Comparison of ENCODE assay signal across 8 cellular contexts in genomic region chrX:78140206-78140605, GRCh38. TPM values are rescaled to one million over a fixed set of nuclear protein-coding genes. Genes with fewer than 3 reads are reported as not detected.
DNase-seq lines count a peak whose midpoint lies in the region; ATAC-seq and TF ChIP-seq lines count a peak whose summit lies in the region.
"Had no signal": no experiment of that assay in that cellular context is flagged by ENCODE, and none has a peak within 500 bp of the region (broad histone marks: within the 10 kb centered on the region; RNA-seq: fewer than 3 reads in every experiment).

No MANE protein-coding gene starts in this region.

- H3K4me1 Mint-ChIP-seq in Caco-2 (ENCODE audit: low read depth, unreplicated experiment) (no peaks in the 10 kb centered on the region), neural progenitor cell (no peaks in the 10 kb centered on the region)
- peaks cover 9% of the 10 kb centered on the region for H3K4me1 Mint-ChIP-seq in activated naive CD8-positive, alpha-beta T cell treated with anti-CD3 and anti-CD28 coated beads, Interleukin-2, amount 50 U/mL, for 24 hours

- DNase-seq in Caco-2 (no peak), neural progenitor cell (ENCODE audit: low spot score) (no peak), uterus (no peak)
- DNase-seq in activated naive CD8-positive, alpha-beta T cell treated with anti-CD3 and anti-CD28 coated beads, Interleukin-2, amount 50 U/mL, for 24 hours = no peak

- H3F3A ChIP-seq in neural progenitor cell (ENCODE audit: low read depth) = no peaks in the 10 kb centered on the region

- no peak overlapping the region for H2AFZ ChIP-seq in neural progenitor cell (replicated peaks)

- H3K9me3 ChIP-seq in Caco-2 (no peaks in the 10 kb centered on the region), KOPT-K1 (ENCODE audit: insufficient read depth, low read length, poor library complexity, severe bottlenecking) (no peaks in the 10 kb centered on the region), neural progenitor cell (ENCODE audit: low read depth) (no peaks in the 10 kb centered on the region), uterus (no peaks in the 10 kb centered on the region)
- H3K9me3 ChIP-seq: vagina had no signal

- H3K4me1 ChIP-seq in Caco-2 (no peaks in the 10 kb centered on the region), neural progenitor cell (no peaks in the 10 kb centered on the region), uterus (no peaks in the 10 kb centered on the region)
- H3K4me1 ChIP-seq: vagina had no signal

- H4K20me1 ChIP-seq in neural progenitor cell (ENCODE audit: low read depth) = no peaks in the 10 kb centered on the region

- POLR2A ChIA-PET in Caco-2 (lab: Charles Lee) = no interaction called here

- CTCF ChIA-PET in Caco-2 (lab: Charles Lee) = no interaction called here

- no peak for ATAC-seq in activated naive CD8-positive, alpha-beta T cell treated with anti-CD3 and anti-CD28 coated beads, Interleukin-2, amount 50 U/mL, for 24 hours
- ATAC-seq in HG02973 (IDR thresholded peaks at IDR 0.05; ENCODE audit: unreplicated experiment) = no peak
- ATAC-seq in GM18868 (IDR thresholded peaks at IDR 0.05; ENCODE audit: unreplicated experiment) = no peak

- TF ChIP-seq CTCF in Caco-2 (IDR thresholded peaks at IDR 0.05; ENCODE audit: insufficient read depth in 1 of 2, low read depth in 1 of 2, low read length in 1 of 2, severe bottlenecking in 1 of 2, unreplicated experiment in 1 of 2) (no peak), neural progenitor cell (IDR thresholded peaks at IDR 0.05) (no peak), uterus (IDR thresholded peaks at IDR 0.05) (no peak)

- peak overlapping the region; percentile 85 for H3K4me3 ChIP-seq in Caco-2 (ENCODE audit: low read depth, low read length)
- no peak overlapping the region for H3K4me3 ChIP-seq in neural progenitor cell
- no peak overlapping the region for H3K4me3 ChIP-seq in uterus

- H3K9ac ChIP-seq in neural progenitor cell = no peak overlapping the region

- H3K36me3 Mint-ChIP-seq in Caco-2 (ENCODE audit: insufficient read depth, unreplicated experiment) (peaks cover 6% of the 10 kb centered on the region), neural progenitor cell (no peaks in the 10 kb centered on the region)
- H3K36me3 Mint-ChIP-seq in activated naive CD8-positive, alpha-beta T cell treated with anti-CD3 and anti-CD28 coated beads, Interleukin-2, amount 50 U/mL, for 24 hours (ENCODE audit: low read depth) = peaks cover 3% of the 10 kb centered on the region

- peak overlapping the region; percentile 83 for H3K27ac Mint-ChIP-seq in Caco-2 (ENCODE audit: unreplicated experiment)
- peak overlapping the region; percentile 17 for H3K27ac Mint-ChIP-seq in activated naive CD8-positive, alpha-beta T cell treated with anti-CD3 and anti-CD28 coated beads, Interleukin-2, amount 50 U/mL, for 24 hours
- no peak overlapping the region for H3K27ac Mint-ChIP-seq in neural progenitor cell

- peak overlapping the region; percentile 38 for H3K4me2 ChIP-seq in neural progenitor cell

- TF ChIP-seq POLR2A in uterus (IDR thresholded peaks at IDR 0.05) = no peak

- H3K79me2 ChIP-seq in neural progenitor cell (ENCODE audit: low read depth) = peaks cover 5% of the 10 kb centered on the region

- no peaks in the 10 kb centered on the region for H3K27me3 ChIP-seq in Caco-2 (replicated peaks; ENCODE audit: control insufficient read depth, insufficient read depth, low read length)
- no peaks in the 10 kb centered on the region for H3K27me3 ChIP-seq in neural progenitor cell
- H3K27me3 ChIP-seq in uterus = no peaks in the 10 kb centered on the region
- H3K27me3 ChIP-seq: vagina had no signal

- BruUV-seq in Caco-2 (replicated peaks; lab: Mats Ljungman, UMichigan) = no TSS peak

- H3K4me3 Mint-ChIP-seq in Caco-2 (ENCODE audit: unreplicated experiment) (peak overlapping the region; percentile 84), neural progenitor cell (peak overlapping the region; percentile 90)
- H3K4me3 Mint-ChIP-seq in activated naive CD8-positive, alpha-beta T cell treated with anti-CD3 and anti-CD28 coated beads, Interleukin-2, amount 50 U/mL, for 24 hours = peak overlapping the region; percentile 68

- H3K36me3 ChIP-seq in Caco-2 (ENCODE audit: control insufficient read depth, insufficient read depth, low read length) (no peaks in the 10 kb centered on the region), KOPT-K1 (ENCODE audit: insufficient read depth, low read length) (peaks cover 5% of the 10 kb centered on the region; the same call in 1 of the 2 replicates), neural progenitor cell (no peaks in the 10 kb centered on the region), uterus (no peaks in the 10 kb centered on the region)
- H3K36me3 ChIP-seq: vagina had no signal

- peak overlapping the region; percentile 77 for H3K27ac ChIP-seq in KOPT-K1 (ENCODE audit: low read depth, low read length, poor library complexity, severe bottlenecking)
- no peak overlapping the region for H3K27ac ChIP-seq in neural progenitor cell
- peak overlapping the region in 1 of 2 donors; percentile 91 for H3K27ac ChIP-seq in uterus

- H3K9me3 Mint-ChIP-seq in Caco-2 (ENCODE audit: unreplicated experiment) (no peaks in the 10 kb centered on the region), neural progenitor cell (peaks cover 5% of the 10 kb centered on the region)
- no peaks in the 10 kb centered on the region for H3K9me3 Mint-ChIP-seq in activated naive CD8-positive, alpha-beta T cell treated with anti-CD3 and anti-CD28 coated beads, Interleukin-2, amount 50 U/mL, for 24 hours

- intact Hi-C loops in Caco-2 (cut with micrococcal nuclease; ENCODE audit: unreplicated experiment) (no loop called here), uterus (cut with DNase I; ENCODE audit: low total_unique reads) (no loop called here)

- H3K27me3 Mint-ChIP-seq in Caco-2 (ENCODE audit: insufficient read depth, unreplicated experiment) (no peaks in the 10 kb centered on the region), neural progenitor cell (ENCODE audit: insufficient read depth, low read depth) (peaks cover 6% of the 10 kb centered on the region)
- no peaks in the 10 kb centered on the region for H3K27me3 Mint-ChIP-seq in activated naive CD8-positive, alpha-beta T cell treated with anti-CD3 and anti-CD28 coated beads, Interleukin-2, amount 50 U/mL, for 24 hours

RNA-seq across cellular contexts. Expression of gene TAF9B, which starts 0.8 kb away (rescaled TPM):
- total RNA-seq in Caco-2 (2022) = 21.0 and 22.2 TPM in 2 replicates
- total RNA-seq in neural progenitor cell (ENCODE audit: low replicate concordance) = 71.5 and 103 TPM in 2 replicates
- 10 to 100 TPM; 10.2 to 44.2 (median 32.2) TPM for total RNA-seq in uterus

RNA-seq across cellular contexts. Expression of gene PGK1, which starts 36.2 kb away (rescaled TPM):
- total RNA-seq in Caco-2 (2022) (391 and 425 TPM in 2 replicates), neural progenitor cell (ENCODE audit: low replicate concordance) (446 and 531 TPM in 2 replicates), uterus (100 to 1,000 TPM in 3 of 4 donors, 10 to 100 TPM in 1; 84.5 to 151 (median 132) TPM)
